36 cellular contexts compared by ENCODE assay signal in genomic region chr10:109862738-109863137, GRCh38.
"Had no signal": no experiment of that assay in that cellular context is flagged by ENCODE, and none has a peak within 500 bp of the region (broad histone marks: within the 10 kb centered on the region; RNA-seq: fewer than 3 reads in every experiment).

No MANE protein-coding gene starts in this region.

- ATAC-seq: activated CD8-positive, alpha-beta T cell treated with anti-CD3 and anti-CD28 coated beads for 36 hours; activated naive CD4-positive, alpha-beta T cell treated with anti-CD3 and anti-CD28 coated beads, Interleukin-2, amount 50 U/mL, for 72 hours; activated T-cell treated with anti-CD3 and anti-CD28 coated beads, Interleukin-2, amount 50 U/mL, for 4 hours; activated T-cell treated with anti-CD3 and anti-CD28 coated beads, Interleukin-2, amount 50 U/mL, for 72 hours; activated T-helper 17 cell treated with anti-CD3 and anti-CD28 coated beads, Interleukin-2, amount 50 U/mL, for 72 hours; body of pancreas had no signal

- H3K4me1 ChIP-seq: breast epithelium had no signal

- DNase-seq: activated B cell treated with CpG ODN at 0.5 μM for 24 hours; activated CD4-positive, alpha-beta memory T cell treated with anti-CD3 and anti-CD28 coated beads for 36 hours; activated CD4-positive, alpha-beta T cell treated with anti-CD3 and anti-CD28 coated beads for 4 hours; activated CD4-positive, alpha-beta T cell treated with anti-CD3 and anti-CD28 coated beads, Interleukin-2, amount 10 ng/mL, durations not matched to agents 24 days and 14 days; activated CD4-positive, alpha-beta T cell treated with anti-CD3 and anti-CD28 coated beads, Interleukin-2, amount 50 U/mL, for 1 hour; activated CD4-positive, alpha-beta T cell treated with anti-CD3 and anti-CD28 coated beads, Interleukin-2, amount 50 U/mL, for 4 hours; activated CD4-positive, CD25-positive, alpha-beta regulatory T cell treated with anti-CD3 and anti-CD28 coated beads, Interleukin-2, amount 50 U/mL, for 72 hours; activated CD8-positive, alpha-beta memory T cell treated with anti-CD3 and anti-CD28 coated beads, Interleukin-2, amount 50 U/mL, for 4 hours; activated CD8-positive, alpha-beta T cell treated with anti-CD3 and anti-CD28 coated beads for 36 hours; activated effector memory CD4-positive, alpha-beta T cell treated with anti-CD3 and anti-CD28 coated beads, Interleukin-2, amount 50 U/mL, for 16 hours; activated gamma-delta T cell treated with Interleukin-2 at 50 U/mL for 16 hours; activated naive CD4-positive, alpha-beta T cell treated with anti-CD3 and anti-CD28 coated beads, Interleukin-2, amount 10 ng/mL, durations not matched to agents 7 days and 5 days; activated naive CD4-positive, alpha-beta T cell treated with Interleukin-2 at 50 U/mL for 16 hours; activated naive CD8-positive, alpha-beta T cell treated with anti-CD3 and anti-CD28 coated beads for 36 hours; activated T-cell treated with anti-CD3 and anti-CD28 coated beads for 4 hours; activated T-cell treated with anti-CD3 and anti-CD28 coated beads, Interleukin-2, amount 50 U/mL, for 1 hour; activated T-cell treated with anti-CD3 and anti-CD28 coated beads, Interleukin-2, amount 50 U/mL, for 4 hours; activated T-cell treated with anti-CD3 and anti-CD28 coated beads, Interleukin-2, amount 50 U/mL, for 72 hours; adrenal gland; amniotic stem cell; aorta; body of pancreas; brain microvascular endothelial cell; central memory CD4-positive, alpha-beta T cell; T-helper 1 cell; T-helper 2 cell; T-helper 9 cell had no signal

- H3K27me3 ChIP-seq: adrenal gland, body of pancreas, brain microvascular endothelial cell, breast epithelium had no signal

- H3K4me3 ChIP-seq: adrenal gland, body of pancreas, breast epithelium had no signal

- H3K27me3 Mint-ChIP-seq: activated B cell treated with CpG ODN at 0.5 μM for 24 hours; activated CD4-positive, alpha-beta memory T cell treated with anti-CD3 and anti-CD28 coated beads for 36 hours; activated CD4-positive, alpha-beta T cell treated with anti-CD3 and anti-CD28 coated beads, Interleukin-2, amount 10 ng/mL, durations not matched to agents 24 days and 14 days; activated CD8-positive, alpha-beta T cell treated with anti-CD3 and anti-CD28 coated beads for 36 hours; activated naive CD4-positive, alpha-beta T cell treated with anti-CD3 and anti-CD28 coated beads, Interleukin-2, amount 10 ng/mL, durations not matched to agents 7 days and 5 days; activated naive CD8-positive, alpha-beta T cell treated with anti-CD3 and anti-CD28 coated beads for 36 hours; activated T-helper 17 cell treated with anti-CD3 and anti-CD28 coated beads, Interleukin-2, amount 50 U/mL, for 72 hours had no signal

- H3K4me3 Mint-ChIP-seq: activated B cell treated with CpG ODN at 0.5 μM for 24 hours; activated CD4-positive, alpha-beta memory T cell treated with anti-CD3 and anti-CD28 coated beads for 36 hours; activated CD4-positive, alpha-beta T cell treated with anti-CD3 and anti-CD28 coated beads, Interleukin-2, amount 10 ng/mL, durations not matched to agents 24 days and 14 days; activated CD8-positive, alpha-beta T cell treated with anti-CD3 and anti-CD28 coated beads for 36 hours; activated naive CD4-positive, alpha-beta T cell treated with anti-CD3 and anti-CD28 coated beads, Interleukin-2, amount 10 ng/mL, durations not matched to agents 7 days and 5 days; activated naive CD8-positive, alpha-beta T cell treated with anti-CD3 and anti-CD28 coated beads for 36 hours; activated T-cell treated with anti-CD3 and anti-CD28 coated beads, Interleukin-2, amount 50 U/mL, for 4 hours; activated T-cell treated with anti-CD3 and anti-CD28 coated beads, Interleukin-2, amount 50 U/mL, for 72 hours; activated T-helper 1 cell treated with anti-CD3 and anti-CD28 coated beads, Interleukin-12 subunit alpha, Interleukin-12 subunit beta, Interleukin-2, Interleukin-4 antibody, amounts not matched to agents 30 ng/mL and 10 ng/mL and 1 ng/mL, durations not matched to agents 14 hours and 24 hours and 36 hours; activated T-helper 17 cell treated with anti-CD3 and anti-CD28 coated beads, Interleukin-2, amount 50 U/mL, for 72 hours; T-helper 1 cell treated with Interleukin-12 subunit alpha and Interleukin-12 subunit beta and Interleukin-4 antibody, amounts not matched to agents 30 μg/mL and 1 μg/mL, for 36 hours; T-helper 2 cell treated with Interferon-gamma antibody and Interleukin-4, amounts not matched to agents 5 μg/mL and 100 μg/mL, for 36 hours had no signal

- H3K27ac Mint-ChIP-seq: activated B cell treated with CpG ODN at 0.5 μM for 24 hours; activated CD4-positive, alpha-beta memory T cell treated with anti-CD3 and anti-CD28 coated beads for 36 hours; activated CD4-positive, alpha-beta T cell treated with anti-CD3 and anti-CD28 coated beads, Interleukin-2, amount 10 ng/mL, durations not matched to agents 24 days and 14 days; activated CD8-positive, alpha-beta T cell treated with anti-CD3 and anti-CD28 coated beads for 36 hours; activated naive CD4-positive, alpha-beta T cell treated with anti-CD3 and anti-CD28 coated beads, Interleukin-2, amount 10 ng/mL, durations not matched to agents 7 days and 5 days; activated naive CD4-positive, alpha-beta T cell treated with anti-CD3 and anti-CD28 coated beads, Interleukin-2, amount 50 U/mL, for 72 hours; activated naive CD8-positive, alpha-beta T cell treated with anti-CD3 and anti-CD28 coated beads for 36 hours; activated T-cell treated with anti-CD3 and anti-CD28 coated beads, Interleukin-2, amount 50 U/mL, for 72 hours; activated T-helper 1 cell treated with anti-CD3 and anti-CD28 coated beads, Interleukin-12 subunit alpha, Interleukin-12 subunit beta, Interleukin-2, Interleukin-4 antibody, amounts not matched to agents 30 ng/mL and 10 ng/mL and 1 ng/mL, durations not matched to agents 14 hours and 24 hours and 36 hours; activated T-helper 17 cell treated with anti-CD3 and anti-CD28 coated beads, Interleukin-2, amount 50 U/mL, for 72 hours; T-helper 1 cell treated with Interleukin-12 subunit alpha and Interleukin-12 subunit beta and Interleukin-4 antibody, amounts not matched to agents 30 μg/mL and 1 μg/mL, for 36 hours; T-helper 2 cell treated with Interferon-gamma antibody and Interleukin-4, amounts not matched to agents 5 μg/mL and 100 μg/mL, for 36 hours had no signal

- FAIRE-seq: astrocyte, TTC549 had no signal

- H3K4me1 Mint-ChIP-seq: activated naive CD4-positive, alpha-beta T cell treated with anti-CD3 and anti-CD28 coated beads, Interleukin-2, amount 10 ng/mL, durations not matched to agents 7 days and 5 days; activated T-helper 17 cell treated with anti-CD3 and anti-CD28 coated beads, Interleukin-2, amount 50 U/mL, for 72 hours had no signal

- H3K27ac ChIP-seq: adrenal gland, body of pancreas, brain microvascular endothelial cell, breast epithelium, VCaP had no signal

- H3K9me3 ChIP-seq: body of pancreas had no signal
